Comparison of ENCODE assay signal across 30 cellular contexts in the genomic region with DNA sequence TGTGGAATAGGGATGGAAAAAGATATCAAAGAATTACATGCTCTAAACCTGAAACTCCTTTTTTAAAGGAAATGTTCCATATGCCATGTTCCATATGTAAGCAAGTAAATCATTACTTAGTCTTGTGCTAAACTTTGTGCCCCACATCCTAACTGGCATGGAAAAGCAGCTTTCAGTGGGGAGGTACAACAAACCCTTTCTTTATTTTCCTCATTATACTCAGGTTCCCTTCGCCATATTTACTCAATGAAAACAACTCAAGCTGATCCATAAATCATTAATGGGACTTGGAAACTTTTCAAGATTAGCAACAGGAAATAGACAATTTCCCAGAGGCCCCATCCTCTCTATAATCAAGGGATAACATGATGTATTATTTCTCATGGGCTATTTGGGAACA. TPM values are rescaled to one million over a fixed set of nuclear protein-coding genes. Genes with fewer than 3 reads are reported as not detected.
DNase-seq lines count a peak whose midpoint lies in the region; ATAC-seq, FAIRE-seq and TF ChIP-seq lines count a peak whose summit lies in the region.
"Had no signal": no experiment of that assay in that cellular context is flagged by ENCODE, and none has a peak within 500 bp of the region (broad histone marks: within the 10 kb centered on the region; RNA-seq: fewer than 3 reads in every experiment).

No MANE protein-coding gene starts in this region.

- H4K20me1 ChIP-seq in endothelial cell of umbilical vein (replicated peaks; ENCODE audit: control insufficient read depth, extremely low read depth, insufficient read depth, low read length): no peaks in the 10 kb centered on the region

- CTCF ChIA-PET in A673 (lab: Charles Lee) (no interaction called here), Calu3 (lab: Charles Lee) (no interaction called here), endothelial cell of umbilical vein (lab: Charles Lee) (interaction anchor here (1.2 kb wide), 1 partner anchor 8 kb away, joined by 4 read pairs; no protein-coding TSS in a partner anchor)

- no peaks in the 10 kb centered on the region for H3K9me1 ChIP-seq in endothelial cell of umbilical vein (replicated peaks; ENCODE audit: control insufficient read depth, extremely low read depth, insufficient read depth, low read length)

- H3K4me1 ChIP-seq in A673 (ENCODE audit: insufficient read depth, low read length, poor library complexity, severe bottlenecking) (peaks cover 13% of the 10 kb centered on the region), endothelial cell of umbilical vein (ENCODE audit: control insufficient read depth, extremely low read depth, insufficient read depth, low read length) (peaks cover 9% of the 10 kb centered on the region)
- H3K4me1 ChIP-seq: ascending aorta, right atrium auricular region had no signal

- no peaks in the 10 kb centered on the region for H3K9me3 ChIP-seq in A673 (ENCODE audit: low read depth, low read length, poor library complexity, severe bottlenecking)
- no peaks in the 10 kb centered on the region for H3K9me3 ChIP-seq in endothelial cell of umbilical vein (replicated peaks; ENCODE audit: control insufficient read depth, insufficient read depth, low read length)
- H3K9me3 ChIP-seq: ascending aorta, gastroesophageal sphincter, mucosa of descending colon, ovary, right atrium auricular region had no signal

- H2AFZ ChIP-seq in endothelial cell of umbilical vein (ENCODE audit: low read depth, low read length): no peak overlapping the region
- H2AFZ ChIP-seq: PC-9 had no signal

- H3K36me3 ChIP-seq in A673 (ENCODE audit: insufficient read depth, low read length, poor library complexity, severe bottlenecking) (no peaks in the 10 kb centered on the region), endothelial cell of umbilical vein (ENCODE audit: control insufficient read depth in 2 of 2, extremely low read depth in 1 of 2, insufficient read depth in 2 of 2, low read length in 2 of 2) (no peaks in the 10 kb centered on the region)
- H3K36me3 ChIP-seq: ovary, right atrium auricular region had no signal

- dilution Hi-C loops in endothelial cell of umbilical vein (cut with MboI; ENCODE audit: extremely low pct_ligation_motif_present, low sequenced_read_pairs): no loop called here

- H3K27me3 Mint-ChIP-seq in Calu3 (ENCODE audit: unreplicated experiment) (no peaks in the 10 kb centered on the region), natural killer cell (ENCODE audit: low read depth in 2 of 2) (no peaks in the 10 kb centered on the region)
- H3K27me3 Mint-ChIP-seq: activated naive CD8-positive, alpha-beta T cell treated with anti-CD3 and anti-CD28 coated beads, Interleukin-2, amount 10 ng/mL, durations not matched to agents 7 days and 5 days had no signal

- TF ChIP-seq CTCF in A673 (conservative IDR thresholded peaks at IDR 0.05; ENCODE audit: low read depth, low read length) (no peak), Calu3 (IDR thresholded peaks at IDR 0.05; ENCODE audit: unreplicated experiment) (no peak), endothelial cell of umbilical vein (IDR thresholded peaks at IDR 0.05; ENCODE audit: extremely low read depth in 1 of 2, insufficient read depth in 1 of 2, low read depth in 1 of 2, low read length in 2 of 2) (no peak), natural killer cell (IDR thresholded peaks at IDR 0.05) (no peak)

- H3K27ac Mint-ChIP-seq in Calu3 (ENCODE audit: unreplicated experiment) (peak overlapping the region; percentile 79), natural killer cell (peak overlapping the region; percentile 56 to 97)
- H3K27ac Mint-ChIP-seq: activated naive CD8-positive, alpha-beta T cell treated with anti-CD3 and anti-CD28 coated beads, Interleukin-2, amount 10 ng/mL, durations not matched to agents 7 days and 5 days; H9 had no signal

- no peak for TF ChIP-seq POLR2A in endothelial cell of umbilical vein (IDR thresholded peaks at IDR 0.05; ENCODE audit: low read depth, low read length)

- DNase-seq in A673 (ENCODE audit: low spot score) (peak; percentile 71), Calu3 (peak; percentile 9), endothelial cell of umbilical vein (ENCODE audit: low read depth, low spot score) (peak; percentile 49), natural killer cell (no peak)
- DNase-seq in activated naive CD4-positive, alpha-beta T cell treated with anti-CD3 and anti-CD28 coated beads, Interleukin-2, amount 50 U/mL, for 16 hours: no peak
- DNase-seq: activated CD8-positive, alpha-beta memory T cell treated with anti-CD3 and anti-CD28 coated beads for 24 hours; activated effector memory CD4-positive, alpha-beta T cell treated with anti-CD3 and anti-CD28 coated beads, Interleukin-2, amount 50 U/mL, for 16 hours; activated naive CD8-positive, alpha-beta T cell treated with anti-CD3 and anti-CD28 coated beads, Interleukin-2, amount 10 ng/mL, durations not matched to agents 7 days and 5 days; activated T-cell treated with anti-CD3 and anti-CD28 coated beads, Interleukin-2, amount 50 U/mL, for 1 hour; caudate nucleus; cortex of kidney; H9; hypothalamus; mucosa of descending colon; NCI-H146; NCI-H2107; ovary; PC-9; stimulated activated CD4-positive, alpha-beta T cell treated with anti-CD3 and anti-CD28 coated beads, Interleukin-4, amount 100 ng/mL, for 1 hour had no signal

- H3K4me3 ChIP-seq in A673 (ENCODE audit: low read depth, low read length, poor library complexity, severe bottlenecking) (no peak overlapping the region), endothelial cell of umbilical vein (replicated peaks in 1 of 3; ENCODE audit: insufficient read depth in 1 of 3, low read depth in 1 of 3, low read length in 3 of 3) (no peak overlapping the region)
- H3K4me3 ChIP-seq: ascending aorta, gastroesophageal sphincter, K562, lung, mucosa of descending colon, ovary, PC-9, right atrium auricular region had no signal

- intact Hi-C loops in A673 (cut with micrococcal nuclease; ENCODE audit: unreplicated experiment) (no loop called here), Calu3 (cut with micrococcal nuclease; ENCODE audit: unreplicated experiment) (no loop called here), endothelial cell of umbilical vein (cut with micrococcal nuclease) (no loop called here), natural killer cell (cut with micrococcal nuclease) (no loop called here)

- no peak overlapping the region for H3K4me2 ChIP-seq in endothelial cell of umbilical vein (ENCODE audit: insufficient read depth, low read length)
- H3K4me2 ChIP-seq: PC-9 had no signal

- peaks cover 17% of the 10 kb centered on the region for H3K4me1 Mint-ChIP-seq in Calu3 (ENCODE audit: low read depth, unreplicated experiment)
- H3K4me1 Mint-ChIP-seq in natural killer cell: peaks cover 65 to 71% of the 10 kb centered on the region in 2 donors
- H3K4me1 Mint-ChIP-seq: CD14-positive monocyte, H9 had no signal

- BruUV-seq in A673 (replicated peaks; lab: Mats Ljungman, UMichigan) (no TSS peak), Calu3 (replicated peaks; lab: Mats Ljungman, UMichigan) (no TSS peak), endothelial cell of umbilical vein (replicated peaks; lab: Mats Ljungman, UMichigan) (no TSS peak)

- H3K36me3 Mint-ChIP-seq in Calu3 (ENCODE audit: insufficient read depth, unreplicated experiment): peaks cover 5% of the 10 kb centered on the region
- H3K36me3 Mint-ChIP-seq in natural killer cell: peaks cover 33% of the 10 kb centered on the region

- ATAC-seq in natural killer cell: no peak
- ATAC-seq in HG03196 (IDR thresholded peaks at IDR 0.05; ENCODE audit: unreplicated experiment): no peak
- no peak for ATAC-seq in HG02798 (IDR thresholded peaks at IDR 0.05; ENCODE audit: poor library complexity, unreplicated experiment)
- no peak for ATAC-seq in GM21717 (IDR thresholded peaks at IDR 0.05; ENCODE audit: unreplicated experiment)
- ATAC-seq: gastroesophageal sphincter, K562, mucosa of descending colon, Right ventricle myocardium inferior, SK-N-SH treated with all-trans-retinoic acid at 6 μM for 48 hours had no signal

- no peak overlapping the region for H3K27ac ChIP-seq in A673 (ENCODE audit: low read depth, low read length, poor library complexity, severe bottlenecking)
- no peak overlapping the region for H3K27ac ChIP-seq in endothelial cell of umbilical vein (ENCODE audit: insufficient read depth, low read depth, low read length)
- H3K27ac ChIP-seq: ascending aorta, gastroesophageal sphincter, ovary, PC-9, right atrium auricular region had no signal

- H3K9me3 Mint-ChIP-seq in Calu3 (ENCODE audit: low read depth, unreplicated experiment) (no peaks in the 10 kb centered on the region), natural killer cell (no peaks in the 10 kb centered on the region)
- H3K9me3 Mint-ChIP-seq: activated naive CD8-positive, alpha-beta T cell treated with anti-CD3 and anti-CD28 coated beads, Interleukin-2, amount 10 ng/mL, durations not matched to agents 7 days and 5 days; CD14-positive monocyte; H9 had no signal

- FAIRE-seq in endothelial cell of umbilical vein (lab: Jason Lieb, UNC): peak; percentile 63
- FAIRE-seq: K562 had no signal

- H3K9ac ChIP-seq in endothelial cell of umbilical vein (replicated peaks; ENCODE audit: extremely low read depth, insufficient read depth, low read length): no peak overlapping the region

- H3K79me2 ChIP-seq in endothelial cell of umbilical vein (ENCODE audit: control insufficient read depth, insufficient read depth, low read length): no peaks in the 10 kb centered on the region

- peak overlapping the region; percentile 30 for H3K4me3 Mint-ChIP-seq in Calu3 (ENCODE audit: low read depth, unreplicated experiment)
- H3K4me3 Mint-ChIP-seq in natural killer cell: peak overlapping the region; percentile 64
- H3K4me3 Mint-ChIP-seq: activated naive CD8-positive, alpha-beta T cell treated with anti-CD3 and anti-CD28 coated beads, Interleukin-2, amount 10 ng/mL, durations not matched to agents 7 days and 5 days; CD14-positive monocyte; H9 had no signal

- no peaks in the 10 kb centered on the region for H3K27me3 ChIP-seq in A673 (replicated peaks; ENCODE audit: insufficient read depth, low read depth, low read length, poor library complexity)
- no peaks in the 10 kb centered on the region for H3K27me3 ChIP-seq in endothelial cell of umbilical vein (ENCODE audit: control insufficient read depth in 2 of 2, insufficient read depth in 2 of 2, low read length in 2 of 2)
- H3K27me3 ChIP-seq: ascending aorta, gastroesophageal sphincter, ovary, right atrium auricular region had no signal

- POLR2A ChIA-PET in A673 (lab: Charles Lee; ENCODE audit: low non-redundant PET): no interaction called here
- POLR2A ChIA-PET in endothelial cell of umbilical vein (lab: Charles Lee): no interaction called here

RNA-seq across cellular contexts. Expression of a gene that starts 56.0 kb away (rescaled TPM):
- total RNA-seq in A673 (2021): 0.15 TPM in 2 replicates
- total RNA-seq in Calu3 (2022): 23.3 and 26.0 TPM in 2 replicates
- 2.4 and 5.8 TPM in 2 replicates for total RNA-seq in endothelial cell of umbilical vein
- polyA plus RNA-seq in endothelial cell of umbilical vein: 2.0 and 2.3 TPM in 2 replicates
- polyA plus RNA-seq in endothelial cell of umbilical vein (2011; cell fraction: cytosol; rRNA removed): 1.3 and 1.6 TPM in 2 replicates
- 13.0 and 15.6 TPM in 2 replicates for polyA plus RNA-seq in endothelial cell of umbilical vein (2011; cell fraction: nucleus; rRNA removed)
- 1.6 and 2.5 TPM in 2 replicates for polyA plus RNA-seq in endothelial cell of umbilical vein (2012)
- polyA minus RNA-seq in endothelial cell of umbilical vein: 8.7 and 10.4 TPM in 2 replicates
- not detected for polyA minus RNA-seq in endothelial cell of umbilical vein (2011; cell fraction: cytosol; rRNA and poly(A)+ RNA removed)
- 7.7 and 10.3 TPM in 2 replicates for polyA minus RNA-seq in endothelial cell of umbilical vein (2011; cell fraction: nucleus; rRNA and poly(A)+ RNA removed)
- 100 to 1,000 TPM; 202 to 302 (median 301) TPM for total RNA-seq in natural killer cell
- polyA plus RNA-seq: K562 had no signal

Comparison
In these comparisons a context has a peak if more than half of its experiments do, and no peak if none do; other contexts are left out.
1. DNase-seq: peak in A673 (single experiment), Calu3 (single experiment) and endothelial cell of umbilical vein (single experiment); none in natural killer cell (single experiment) and activated naive CD4-positive, alpha-beta T cell treated with anti-CD3 and anti-CD28 coated beads, Interleukin-2, amount 50 U/mL, for 16 hours (single experiment).